Comparison of ENCODE assay signal across 23 cellular contexts in genomic region chr1:79781261-79781660, GRCh38.
DNase-seq lines count a peak whose midpoint lies in the region; ATAC-seq and TF ChIP-seq lines count a peak whose summit lies in the region.
"Had no signal": no experiment of that assay in that cellular context is flagged by ENCODE, and none has a peak within 500 bp of the region (broad histone marks: within the 10 kb centered on the region; RNA-seq: fewer than 3 reads in every experiment).

No MANE protein-coding gene starts in this region.

- H3K36me3 ChIP-seq in breast epithelium, result no peaks in the 10 kb centered on the region
- H3K36me3 ChIP-seq: HAP-1, MG63, SJCRH30 had no signal

- no TSS peak for BruUV-seq in MCF 10A (replicated peaks; lab: Mats Ljungman, UMichigan)

- H3K9me3 Mint-ChIP-seq in MCF 10A (ENCODE audit: unreplicated experiment), result no peaks in the 10 kb centered on the region
- H3K9me3 Mint-ChIP-seq: HFFc6 had no signal

- TF ChIP-seq CTCF in MCF 10A (IDR thresholded peaks at IDR 0.05; ENCODE audit: unreplicated experiment), result no peak
- TF ChIP-seq CTCF in breast epithelium (IDR thresholded peaks at IDR 0.05), result no peak
- TF ChIP-seq CTCF in fibroblast of mammary gland (conservative IDR thresholded peaks at IDR 0.05; ENCODE audit: control insufficient read depth, insufficient read depth, low read depth, low read length), result no peak

- H3K27me3 ChIP-seq in breast epithelium, result no peaks in the 10 kb centered on the region
- H3K27me3 ChIP-seq: MG63, SJCRH30 had no signal

- no peak overlapping the region for H3K4me3 Mint-ChIP-seq in MCF 10A (ENCODE audit: unreplicated experiment)
- H3K4me3 Mint-ChIP-seq in T-helper 17 cell, result no peak overlapping the region
- H3K4me3 Mint-ChIP-seq: HFFc6 had no signal

- H3K27ac ChIP-seq in breast epithelium, result no peak overlapping the region
- H3K27ac ChIP-seq: 22Rv1, SJCRH30 had no signal

- H3K9me3 ChIP-seq in breast epithelium (no peaks in the 10 kb centered on the region), T-helper 17 cell (ENCODE audit: control insufficient read depth, low read length, poor library complexity, severe bottlenecking) (no peaks in the 10 kb centered on the region)
- H3K9me3 ChIP-seq: HAP-1, MG63, SJCRH30 had no signal

- no peaks in the 10 kb centered on the region for H3K36me3 Mint-ChIP-seq in MCF 10A (ENCODE audit: insufficient read depth, unreplicated experiment)
- H3K36me3 Mint-ChIP-seq in T-helper 17 cell (ENCODE audit: low read depth), result no peaks in the 10 kb centered on the region

- POLR2A ChIA-PET in MCF 10A (lab: Yijun Ruan, JAX), result no interaction called here

- no peak for ATAC-seq in T-helper 17 cell
- ATAC-seq: PC-3, Right ventricle myocardium inferior had no signal

- no peaks in the 10 kb centered on the region for H3K27me3 Mint-ChIP-seq in MCF 10A (ENCODE audit: insufficient read depth, unreplicated experiment)
- H3K27me3 Mint-ChIP-seq in T-helper 17 cell, result no peaks in the 10 kb centered on the region

- no peak overlapping the region for H3K27ac Mint-ChIP-seq in MCF 10A (ENCODE audit: low read depth, unreplicated experiment)
- no peak overlapping the region for H3K27ac Mint-ChIP-seq in T-helper 17 cell
- H3K27ac Mint-ChIP-seq: HFFc6 had no signal

- DNase-seq in MCF 10A (ENCODE audit: unreplicated experiment) (peak; percentile 1), breast epithelium (ENCODE audit: low spot score in 2 of 2) (no peak), amniotic epithelial cell (ENCODE audit: low read depth) (peak; percentile 66), fibroblast of mammary gland (ENCODE audit: low read depth) (peak; percentile 49), T-helper 17 cell (no peak), NCI-H146 (lab: John Stamatoyannopoulos, UW) (no peak), pons (ENCODE audit: low spot score) (no peak)
- DNase-seq: DMS153; DND-41; HFFc6; KBM-7; MG63; NCI-H1105 treated with DMSO at 0.1 percent for 48 hours; NCI-H2029; NCI-H446 treated with DMSO at 0.1 percent for 48 hours; NCI-H526; NCI-H82; NK-92 treated with Interleukin-12 subunit alpha and Interleukin-12 subunit beta, amount 100 ng/mL, for 24 hours; PC-3; SJCRH30 had no signal

- CTCF ChIA-PET in MCF 10A (lab: Yijun Ruan, JAX), result interaction anchor here (0.6 kb wide), 1 partner anchor 52 kb away, joined by 3 read pairs; no protein-coding TSS in a partner anchor

- no peaks in the 10 kb centered on the region for H3K4me1 ChIP-seq in breast epithelium
- H3K4me1 ChIP-seq: HAP-1, SJCRH30 had no signal

- H3K4me3 ChIP-seq in breast epithelium (no peak overlapping the region), fibroblast of mammary gland (ENCODE audit: control insufficient read depth, low read depth, low read length) (no peak overlapping the region)
- H3K4me3 ChIP-seq: HAP-1, MG63, SJCRH30 had no signal

- H3K4me1 Mint-ChIP-seq in MCF 10A (ENCODE audit: insufficient read depth, unreplicated experiment) (no peaks in the 10 kb centered on the region), T-helper 17 cell (no peaks in the 10 kb centered on the region)

- no peak for TF ChIP-seq POLR2A in breast epithelium (IDR thresholded peaks at IDR 0.05)

- intact Hi-C loops in MCF 10A (cut with micrococcal nuclease) (no loop called here), breast epithelium (cut with DNase I; ENCODE audit: low total_unique reads) (no loop called here)

Comparison
In these comparisons a context has a peak if more than half of its experiments do, and no peak if none do; other contexts are left out.
1. DNase-seq: peak in MCF 10A (single experiment), amniotic epithelial cell (single experiment) and fibroblast of mammary gland (single experiment); none in breast epithelium (0 of 2), T-helper 17 cell (0 of 3), NCI-H146 (single experiment) and pons (single experiment).